Comparison of ENCODE assay signal across 8 cellular contexts in genomic region chrX:153164733-153165132, GRCh38. TPM values are rescaled to one million over a fixed set of nuclear protein-coding genes. Genes with fewer than 3 reads are reported as not detected.
"Had no signal": no experiment of that assay in that cellular context is flagged by ENCODE, and none has a peak within 500 bp of the region (broad histone marks: within the 10 kb centered on the region; RNA-seq: fewer than 3 reads in every experiment).

No MANE protein-coding gene starts in this region.

- ATAC-seq: HepG2 had no signal

- H3K27ac ChIP-seq: HL-60, KMS-11 had no signal

- FAIRE-seq: HepG2, HTR-8/SVneo had no signal

- H3K4me2 ChIP-seq: KMS-11 had no signal

- DNase-seq: KBM-7, KG1 had no signal

- H3K9ac ChIP-seq: KMS-11 had no signal

RNA-seq across cellular contexts. Expression of gene MAGEA1, which starts 14.4 kb away (rescaled TPM):
- total RNA-seq: HepG2, HT-29 had no signal
- polyA plus RNA-seq: HepG2, IgD-negative memory B cell had no signal
